In the genomic region with DNA sequence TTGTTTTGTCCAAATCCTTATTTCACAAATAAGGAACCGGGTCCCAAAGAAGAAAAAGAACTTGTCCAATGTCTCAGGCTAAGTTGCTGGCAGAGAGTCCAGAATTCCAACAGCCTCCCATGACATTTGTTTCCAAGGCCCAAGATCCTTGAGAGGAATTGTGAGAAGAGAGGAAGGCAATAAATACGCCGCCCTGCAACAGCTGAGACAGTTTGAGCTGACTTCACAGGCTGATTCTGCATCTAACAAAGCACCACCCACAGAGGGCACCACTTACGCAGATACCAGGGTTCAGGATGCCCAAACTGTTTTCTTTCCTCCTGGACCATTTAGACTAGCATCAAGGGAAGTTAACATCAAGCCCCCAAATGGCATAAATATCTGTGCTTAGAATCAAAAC, we compare ENCODE assay signal across 16 cellular contexts.
DNase-seq lines count a peak whose midpoint lies in the region; ATAC-seq, FAIRE-seq and TF ChIP-seq lines count a peak whose summit lies in the region.
"Had no signal": no experiment of that assay in that cellular context is flagged by ENCODE, and none has a peak within 500 bp of the region (broad histone marks: within the 10 kb centered on the region; RNA-seq: fewer than 3 reads in every experiment).

No MANE protein-coding gene starts in this region.

- H3K9me3 ChIP-seq in RWPE2 (ENCODE audit: severe bottlenecking): no peaks in the 10 kb centered on the region
- H3K9me3 ChIP-seq in gastroesophageal sphincter: peaks cover 0 to 10% (median 0%) of the 10 kb centered on the region in 3 donors
- H3K9me3 ChIP-seq in small intestine (ENCODE audit: control insufficient read depth, low read depth): no peaks in the 10 kb centered on the region

- no peak for TF ChIP-seq POLR2A in gastroesophageal sphincter (IDR thresholded peaks at IDR 0.05)

- no peaks in the 10 kb centered on the region for H3K4me1 ChIP-seq in RWPE2 (ENCODE audit: insufficient read depth, poor library complexity, severe bottlenecking)
- H3K4me1 ChIP-seq in gastroesophageal sphincter: no peaks in the 10 kb centered on the region
- H3K4me1 ChIP-seq in small intestine (ENCODE audit: control insufficient read depth in 2 of 2, insufficient read depth in 1 of 2, low read depth in 1 of 2, low read length in 1 of 2): no peaks in the 10 kb centered on the region

- TF ChIP-seq EP300 in gastroesophageal sphincter (IDR thresholded peaks at IDR 0.05): no peak

- ATAC-seq in RWPE2 (ENCODE audit: low read depth) (no peak), gastroesophageal sphincter (peak; percentile 46), GM18520 (IDR thresholded peaks at IDR 0.05; ENCODE audit: unreplicated experiment) (no peak)
- ATAC-seq: CD8-positive, alpha-beta T cell; left ventricle myocardium superior; stimulated activated effector memory CD8-positive, alpha-beta T cell treated with anti-CD3 and anti-CD28 coated beads, Interleukin-12 subunit alpha, Interleukin-12 subunit beta, amount 100 ng/mL, for 72 hours had no signal

- no peaks in the 10 kb centered on the region for H3K27me3 ChIP-seq in RWPE2 (ENCODE audit: insufficient read depth, poor library complexity, severe bottlenecking)
- H3K27me3 ChIP-seq in gastroesophageal sphincter: peaks cover 6% of the 10 kb centered on the region
- no peaks in the 10 kb centered on the region for H3K27me3 ChIP-seq in small intestine (ENCODE audit: control insufficient read depth in 2 of 2, insufficient read depth in 2 of 2, low read length in 2 of 2)

- H3K27ac ChIP-seq in RWPE2 (ENCODE audit: poor library complexity, severe bottlenecking): no peak overlapping the region
- H3K27ac ChIP-seq in gastroesophageal sphincter: no peak overlapping the region
- no peak overlapping the region for H3K27ac ChIP-seq in small intestine (ENCODE audit: low read depth in 1 of 2, low read length in 1 of 2)
- H3K27ac ChIP-seq: coronary artery had no signal

- no peak overlapping the region for H3K4me3 ChIP-seq in RWPE2 (ENCODE audit: severe bottlenecking)
- H3K4me3 ChIP-seq in gastroesophageal sphincter: no peak overlapping the region
- H3K4me3 ChIP-seq in small intestine (ENCODE audit: low read depth in 1 of 2, low read length in 2 of 2): no peak overlapping the region
- H3K4me3 ChIP-seq: coronary artery had no signal

- H3K36me3 ChIP-seq in RWPE2 (ENCODE audit: low read depth) (no peaks in the 10 kb centered on the region), gastroesophageal sphincter (no peaks in the 10 kb centered on the region), small intestine (ENCODE audit: control insufficient read depth in 2 of 2, insufficient read depth in 2 of 2, low read length in 2 of 2) (no peaks in the 10 kb centered on the region)

- FAIRE-seq in small intestine (lab: Jason Lieb, UNC): no peak

- peak; percentile 19 for TF ChIP-seq CTCF in AG09319 (IDR thresholded peaks at IDR 0.05; ENCODE audit: low read depth, low read length)
- peak; percentile 34 for TF ChIP-seq CTCF in GM12873 (IDR thresholded peaks at IDR 0.05; ENCODE audit: insufficient read depth, low read depth, low read length, missing control alignments)
- TF ChIP-seq CTCF in RWPE2 (IDR thresholded peaks at IDR 0.05; ENCODE audit: poor library complexity, severe bottlenecking): peak; percentile 11
- TF ChIP-seq CTCF in gastroesophageal sphincter (IDR thresholded peaks at IDR 0.05): no peak

- 43 to 48% methylated on average over 2 to 4 of the region's 4 CpGs for whole genome bisulfite sequencing in gastroesophageal sphincter (ENCODE audit: low coverage in 1 of 2), 2 donors
- 65 to 76% (median 69%) methylated on average over 4 of the region's 4 CpGs for WGBS in small intestine, 3 donors

- DNase-seq in AG09319 (ENCODE audit: extremely low read depth, low read depth): no peak
- DNase-seq in RWPE2 (ENCODE audit: low spot score): no peak
- DNase-seq in small intestine: no peak
- no peak for DNase-seq in glomerular visceral epithelial cell (ENCODE audit: extremely low spot score)
- no peak for DNase-seq in activated CD8-positive, alpha-beta memory T cell treated with anti-CD3 and anti-CD28 coated beads for 24 hours
- DNase-seq: activated CD4-positive, alpha-beta T cell treated with anti-CD3 and anti-CD28 coated beads, Interleukin-2, amount 50 U/mL, for 48 hours; activated naive CD4-positive, alpha-beta T cell treated with anti-CD3 and anti-CD28 coated beads, Interleukin-2, amount 10 ng/mL, durations not matched to agents 7 days and 5 days; CD8-positive, alpha-beta T cell; foreskin melanocyte; left ventricle myocardium superior; NCI-H1092 treated with DMSO at 0.1 percent for 48 hours had no signal

Comparison
In these comparisons a context has a peak if more than half of its experiments do, and no peak if none do; other contexts are left out.
1. CTCF ChIP-seq: peak in AG09319 (single experiment), GM12873 (single experiment) and RWPE2 (single experiment); none in gastroesophageal sphincter (0 of 4).